ENCODE assay signal across 22 cellular contexts in genomic region chr6:92459606-92460005, GRCh38.
"Had no signal": no experiment of that assay in that cellular context is flagged by ENCODE, and none has a peak within 500 bp of the region (broad histone marks: within the 10 kb centered on the region; RNA-seq: fewer than 3 reads in every experiment).

No MANE protein-coding gene starts in this region.

- H3K4me3 ChIP-seq: colonic mucosa, esophagus squamous epithelium, lower lobe of right lung, ovary, psoas muscle, sigmoid colon, testis, tibial artery had no signal

- H3K4me1 ChIP-seq: colonic mucosa, esophagus squamous epithelium, lower lobe of right lung, psoas muscle, sigmoid colon, testis, tibial artery had no signal

- H3K27me3 ChIP-seq: colonic mucosa, esophagus squamous epithelium, ovary, sigmoid colon, testis, tibial artery had no signal

- H3K9me3 ChIP-seq: colonic mucosa, esophagus squamous epithelium, lower lobe of right lung, ovary, psoas muscle, sigmoid colon, testis had no signal

- ATAC-seq: left ventricle myocardium superior; lower lobe of right lung; natural killer cell; psoas muscle; right cardiac atrium; stimulated activated memory B cell treated with anti-CD40 and anti-IgM and Interleukin-4, amounts not matched to agents 10 μg/mL and 1 μg/mL and 100 μg/mL, for 72 hours; stimulated activated naive CD8-positive, alpha-beta T cell treated with anti-CD3 and anti-CD28 coated beads, Interleukin-15, Interleukin-2, amounts not matched to agents 100 U/mL and 50 U/mL, for 24 hours had no signal

- FAIRE-seq: keratinocyte had no signal

- H3K36me3 ChIP-seq: colonic mucosa, esophagus squamous epithelium, lower lobe of right lung, ovary, sigmoid colon, tibial artery had no signal

- H3K27ac ChIP-seq: colonic mucosa, esophagus squamous epithelium, lower lobe of right lung, ovary, psoas muscle, sigmoid colon, testis, tibial artery had no signal

- DNase-seq: colonic mucosa; effector memory CD4-positive, alpha-beta T cell; erythroblast; esophagus squamous epithelium; head of caudate nucleus; left ventricle myocardium superior; lower lobe of right lung; natural killer cell; occipital lobe; ovary; posterior cingulate gyrus; psoas muscle; right cardiac atrium; sigmoid colon; stimulated activated CD4-positive, alpha-beta T cell treated with anti-CD3 and anti-CD28 coated beads, Interleukin-2, amount 100 ng/mL, for 24 hours; stimulated activated CD4-positive, alpha-beta T cell treated with anti-CD3 and anti-CD28 coated beads, Interleukin-4, amount 100 ng/mL, for 4 hours; stimulated activated naive CD8-positive, alpha-beta T cell treated with anti-CD3 and anti-CD28 coated beads, Interleukin-15, Interleukin-2, amounts not matched to agents 100 U/mL and 50 U/mL, for 24 hours; substantia nigra; testis; tibial artery had no signal
